21 cellular contexts compared by ENCODE assay signal in genomic region chr10:69650589-69651261, GRCh38. TPM values are rescaled to one million over a fixed set of nuclear protein-coding genes. Genes with fewer than 3 reads are reported as not detected.
DNase-seq lines count a peak whose midpoint lies in the region; ATAC-seq and TF ChIP-seq lines count a peak whose summit lies in the region.
"Had no signal": no experiment of that assay in that cellular context is flagged by ENCODE, and none has a peak within 500 bp of the region (broad histone marks: within the 10 kb centered on the region; RNA-seq: fewer than 3 reads in every experiment).

No MANE protein-coding gene starts in this region.

- H3K4me3 Mint-ChIP-seq in activated T-helper 17 cell treated with anti-CD3 and anti-CD28 coated beads, Interleukin-2, amount 50 U/mL, for 72 hours, result peak overlapping the region; percentile 41
- H3K4me3 Mint-ChIP-seq: activated T-cell treated with anti-CD3 and anti-CD28 coated beads, Interleukin-2, amount 50 U/mL, for 72 hours had no signal

- peaks cover 0 to 6% (median 0%) of the 10 kb centered on the region in 8 donors for H3K9me3 ChIP-seq in spleen
- H3K9me3 ChIP-seq: esophagus squamous epithelium, gastroesophageal sphincter, mucosa of descending colon, psoas muscle had no signal

- CTCF ChIA-PET in RWPE1 (lab: Yijun Ruan, JAX), result interaction anchor here (0.6 to 1.1 kb wide), 3 partner anchors 66 to 1930 kb away, joined by 3 to 4 read pairs (median 3); no protein-coding TSS in a partner anchor

- H3K4me1 ChIP-seq in spleen, result peaks cover 0 to 8% (median 0%) of the 10 kb centered on the region in 6 donors
- H3K4me1 ChIP-seq: esophagus squamous epithelium, gastroesophageal sphincter had no signal

- TF ChIP-seq POLR2A in spleen (IDR thresholded peaks at IDR 0.05), result no peak

- no peak overlapping the region for H3K27ac ChIP-seq in spleen
- H3K27ac ChIP-seq in RWPE1, result no peak overlapping the region
- H3K27ac ChIP-seq: esophagus squamous epithelium, gastroesophageal sphincter, psoas muscle, VCaP had no signal

- intact Hi-C loops in spleen (cut with DNase I; ENCODE audit: low total_unique reads), result no loop called here

- peaks cover 7% of the 10 kb centered on the region for H3K4me1 Mint-ChIP-seq in activated T-helper 17 cell treated with anti-CD3 and anti-CD28 coated beads, Interleukin-2, amount 50 U/mL, for 72 hours

- DNase-seq in stimulated activated CD4-positive, alpha-beta T cell treated with anti-CD3 and anti-CD28 coated beads, Interleukin-15, amount 100 ng/mL, for 24 hours, result peak; percentile 27
- DNase-seq in stimulated activated CD4-positive, alpha-beta T cell treated with anti-CD3 and anti-CD28 coated beads, Interleukin-4, amount 100 ng/mL, for 1 hour, result no peak
- peak; percentile 18 for DNase-seq in KG1 (lab: John Stamatoyannopoulos, UW)
- DNase-seq in spleen, result peak; percentile 47
- no peak for DNase-seq in epidermal melanocyte (ENCODE audit: insufficient read length, low spot score)
- DNase-seq in OCI-M2 (lab: John Stamatoyannopoulos, UW; ENCODE audit: unreplicated experiment), result no peak
- DNase-seq in RWPE1 (ENCODE audit: low spot score), result no peak
- DNase-seq: activated T-cell treated with anti-CD3 and anti-CD28 coated beads, Interleukin-2, amount 50 U/mL, for 72 hours; esophagus squamous epithelium; mucosa of descending colon; NCI-H187; NCI-H526 treated with DMSO at 0.1 percent for 48 hours; SHP77 treated with DMSO at 0.1 percent for 48 hours; stimulated activated naive CD4-positive, alpha-beta T cell had no signal

- H3K27me3 ChIP-seq in spleen (replicated peaks in 1 of 7), result peaks cover 0 to 53% (median 0%) of the 10 kb centered on the region in 7 donors

- peak; percentile 63 for ATAC-seq in activated T-helper 17 cell treated with anti-CD3 and anti-CD28 coated beads, Interleukin-2, amount 50 U/mL, for 72 hours (replicated peaks)
- ATAC-seq: activated T-cell treated with anti-CD3 and anti-CD28 coated beads, Interleukin-2, amount 50 U/mL, for 72 hours; gastroesophageal sphincter; GM12878; mucosa of descending colon had no signal

- WGBS in spleen, 5 donors, result 39 to 44% (median 43%) methylated on average over 13 of the region's 13 CpGs

- H3K36me3 Mint-ChIP-seq in activated T-helper 17 cell treated with anti-CD3 and anti-CD28 coated beads, Interleukin-2, amount 50 U/mL, for 72 hours (ENCODE audit: low read depth), result no peaks in the 10 kb centered on the region
- H3K36me3 Mint-ChIP-seq: brain had no signal

- peak overlapping the region; percentile 50 for H3K27ac Mint-ChIP-seq in activated T-helper 17 cell treated with anti-CD3 and anti-CD28 coated beads, Interleukin-2, amount 50 U/mL, for 72 hours
- H3K27ac Mint-ChIP-seq: activated T-cell treated with anti-CD3 and anti-CD28 coated beads, Interleukin-2, amount 50 U/mL, for 72 hours had no signal

- H3K36me3 ChIP-seq in spleen, result no peaks in the 10 kb centered on the region
- H3K36me3 ChIP-seq: esophagus squamous epithelium, gastroesophageal sphincter had no signal

- POLR2A ChIA-PET in RWPE1 (lab: Yijun Ruan, JAX; ENCODE audit: low non-redundant PET), result no interaction called here

- TF ChIP-seq CTCF in spleen (IDR thresholded peaks at IDR 0.05 in 8 of 11, conservative IDR thresholded peaks at IDR 0.05 in 3 of 11) (no peak), RWPE1 (conservative IDR thresholded peaks at IDR 0.05; ENCODE audit: low read depth) (no peak)

- no peaks in the 10 kb centered on the region for H3K27me3 Mint-ChIP-seq in activated T-helper 17 cell treated with anti-CD3 and anti-CD28 coated beads, Interleukin-2, amount 50 U/mL, for 72 hours
- H3K27me3 Mint-ChIP-seq: brain had no signal

- no peak overlapping the region for H3K4me3 ChIP-seq in spleen
- H3K4me3 ChIP-seq: esophagus squamous epithelium, gastroesophageal sphincter, GM12878, mucosa of descending colon, psoas muscle had no signal

- H3K9me3 Mint-ChIP-seq in activated T-helper 17 cell treated with anti-CD3 and anti-CD28 coated beads, Interleukin-2, amount 50 U/mL, for 72 hours, result no peaks in the 10 kb centered on the region
- H3K9me3 Mint-ChIP-seq: activated T-cell treated with anti-CD3 and anti-CD28 coated beads, Interleukin-2, amount 50 U/mL, for 72 hours had no signal

RNA-seq across cellular contexts. Expression of gene FAM241B, which starts 20.7 kb away (rescaled TPM):
- 10 to 100 TPM in 1 of 2 donors, 1 to 10 TPM in 1; 9.4 to 16.0 TPM for total RNA-seq in activated T-helper 17 cell treated with anti-CD3 and anti-CD28 coated beads, Interleukin-2, amount 50 U/mL, for 72 hours
- total RNA-seq in spleen, result 1 to 10 TPM in 6 of 7 donors, under 1 TPM in 1; 0.77 to 2.8 (median 1.8) TPM
- polyA plus RNA-seq in spleen, result 1 to 10 TPM; 1.6 to 3.2 (median 1.7) TPM
- total RNA-seq: skeletal muscle tissue had no signal

Comparison
In these comparisons a context has a peak if more than half of its experiments do, and no peak if none do; other contexts are left out.
1. DNase-seq: peak in stimulated activated CD4-positive, alpha-beta T cell treated with anti-CD3 and anti-CD28 coated beads, Interleukin-15, amount 100 ng/mL, for 24 hours (single experiment), KG1 (single experiment) and spleen (single experiment); none in stimulated activated CD4-positive, alpha-beta T cell treated with anti-CD3 and anti-CD28 coated beads, Interleukin-4, amount 100 ng/mL, for 1 hour (single experiment), epidermal melanocyte (single experiment), OCI-M2 (single experiment) and RWPE1 (single experiment).